Comparison of ENCODE assay signal across 1 cellular context in genomic region chr16:67678354-67679023, GRCh38.
TF ChIP-seq lines count a peak whose summit lies in the region.

No MANE protein-coding gene starts in this region.

TF ChIP-seq in GM23338, 12 proteins besides CTCF, POLR2A, EP300 and RAD21:
- TF ChIP-seq JUNB (IDR thresholded peaks at IDR 0.05; ENCODE audit: unreplicated experiment) (no peak), ZNF331 (CRISPR knock-in tag; IDR thresholded peaks at IDR 0.05; ENCODE audit: low read depth) (no peak), POLR2AphosphoS5 (IDR thresholded peaks at IDR 0.05; ENCODE audit: low read depth) (no peak), STAT1 (IDR thresholded peaks at IDR 0.05; ENCODE audit: unreplicated experiment) (no peak), ETS1 (IDR thresholded peaks at IDR 0.05) (no peak), ZNF114 (CRISPR knock-in tag; IDR thresholded peaks at IDR 0.05) (no peak), EZH2phosphoT487 (IDR thresholded peaks at IDR 0.05; ENCODE audit: unreplicated experiment) (no peak), REST (IDR thresholded peaks at IDR 0.05; ENCODE audit: unreplicated experiment) (no peak), ZNF462 (CRISPR knock-in tag; IDR thresholded peaks at IDR 0.05) (no peak), EZH2 (IDR thresholded peaks at IDR 0.05; ENCODE audit: low read depth, unreplicated experiment) (no peak), CREB1 (CRISPR knock-in tag; IDR thresholded peaks at IDR 0.05; ENCODE audit: low read depth) (no peak), NANOG (IDR thresholded peaks at IDR 0.05; ENCODE audit: borderline replicate concordance) (no peak)
